In the genomic region with DNA sequence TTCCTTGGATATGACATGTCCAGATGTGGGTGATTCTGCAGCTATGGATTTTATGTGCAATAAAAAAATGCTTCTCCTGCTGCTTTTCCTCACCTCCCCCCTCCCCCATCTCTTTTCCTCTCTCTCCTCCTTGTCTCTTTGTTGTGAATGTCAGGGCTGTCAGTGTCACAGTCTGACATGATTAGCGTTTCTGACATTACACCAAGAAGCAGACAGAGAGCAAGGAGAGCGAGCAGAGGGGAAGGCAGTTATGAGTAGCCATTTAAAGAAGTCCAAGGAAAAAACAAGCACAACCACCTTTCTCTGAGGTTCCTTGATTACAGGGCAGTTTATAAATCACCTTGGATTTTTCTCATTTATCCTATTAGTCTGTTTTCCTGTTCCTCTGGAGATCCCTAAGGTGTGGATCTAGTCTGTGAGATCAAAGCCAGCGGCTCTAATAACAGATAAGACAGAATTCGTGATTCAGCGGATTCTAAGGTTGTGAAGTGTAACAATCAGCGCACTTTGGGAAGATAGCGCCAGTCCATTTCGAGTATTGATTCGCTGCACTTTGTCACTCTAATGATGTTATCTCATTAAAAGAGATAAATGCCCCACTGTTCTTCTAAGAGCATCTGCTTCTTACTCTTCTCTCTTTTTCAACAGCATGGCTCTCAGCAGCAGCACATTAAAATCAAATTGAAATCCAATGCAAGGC, we compare ENCODE assay signal across 2 cellular contexts.
TF ChIP-seq lines count a peak whose summit lies in the region.

No MANE protein-coding gene starts in this region.

TF ChIP-seq in IMR-90, 13 proteins besides CTCF, POLR2A, EP300 and RAD21:
- no peak for TF ChIP-seq MAZ (IDR thresholded peaks at IDR 0.05; ENCODE audit: borderline replicate concordance, low read depth, low read length)
- no peak for TF ChIP-seq NFE2L2 (IDR thresholded peaks at IDR 0.05; ENCODE audit: low read depth, low read length)
- no peak for TF ChIP-seq MAFK (IDR thresholded peaks at IDR 0.05; ENCODE audit: low read depth, low read length)

TF ChIP-seq in neural cell, 6 proteins besides CTCF, POLR2A, EP300 and RAD21:
- TF ChIP-seq POLR2AphosphoS5 (IDR thresholded peaks at IDR 0.05) (peak; percentile 98), EZH2 (IDR thresholded peaks at IDR 0.05; ENCODE audit: borderline replicate concordance, insufficient read depth, low read length, poor library complexity, severe bottlenecking) (no peak), TAF1 (IDR thresholded peaks at IDR 0.05; ENCODE audit: low read depth) (peak; percentile 69), SMC3 (conservative IDR thresholded peaks at IDR 0.05; ENCODE audit: poor library complexity) (peak; percentile 34), MXI1 (conservative IDR thresholded peaks at IDR 0.05; ENCODE audit: poor library complexity, severe bottlenecking) (peak; percentile 16)
- TF ChIP-seq, protein P1, sequence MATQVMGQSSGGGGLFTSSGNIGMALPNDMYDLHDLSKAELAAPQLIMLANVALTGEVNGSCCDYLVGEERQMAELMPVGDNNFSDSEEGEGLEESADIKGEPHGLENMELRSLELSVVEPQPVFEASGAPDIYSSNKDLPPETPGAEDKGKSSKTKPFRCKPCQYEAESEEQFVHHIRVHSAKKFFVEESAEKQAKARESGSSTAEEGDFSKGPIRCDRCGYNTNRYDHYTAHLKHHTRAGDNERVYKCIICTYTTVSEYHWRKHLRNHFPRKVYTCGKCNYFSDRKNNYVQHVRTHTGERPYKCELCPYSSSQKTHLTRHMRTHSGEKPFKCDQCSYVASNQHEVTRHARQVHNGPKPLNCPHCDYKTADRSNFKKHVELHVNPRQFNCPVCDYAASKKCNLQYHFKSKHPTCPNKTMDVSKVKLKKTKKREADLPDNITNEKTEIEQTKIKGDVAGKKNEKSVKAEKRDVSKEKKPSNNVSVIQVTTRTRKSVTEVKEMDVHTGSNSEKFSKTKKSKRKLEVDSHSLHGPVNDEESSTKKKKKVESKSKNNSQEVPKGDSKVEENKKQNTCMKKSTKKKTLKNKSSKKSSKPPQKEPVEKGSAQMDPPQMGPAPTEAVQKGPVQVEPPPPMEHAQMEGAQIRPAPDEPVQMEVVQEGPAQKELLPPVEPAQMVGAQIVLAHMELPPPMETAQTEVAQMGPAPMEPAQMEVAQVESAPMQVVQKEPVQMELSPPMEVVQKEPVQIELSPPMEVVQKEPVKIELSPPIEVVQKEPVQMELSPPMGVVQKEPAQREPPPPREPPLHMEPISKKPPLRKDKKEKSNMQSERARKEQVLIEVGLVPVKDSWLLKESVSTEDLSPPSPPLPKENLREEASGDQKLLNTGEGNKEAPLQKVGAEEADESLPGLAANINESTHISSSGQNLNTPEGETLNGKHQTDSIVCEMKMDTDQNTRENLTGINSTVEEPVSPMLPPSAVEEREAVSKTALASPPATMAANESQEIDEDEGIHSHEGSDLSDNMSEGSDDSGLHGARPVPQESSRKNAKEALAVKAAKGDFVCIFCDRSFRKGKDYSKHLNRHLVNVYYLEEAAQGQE (IDR thresholded peaks at IDR 0.05; ENCODE audit: borderline replicate concordance): peak; percentile 98
